8 cellular contexts compared by ENCODE assay signal in the genomic region with DNA sequence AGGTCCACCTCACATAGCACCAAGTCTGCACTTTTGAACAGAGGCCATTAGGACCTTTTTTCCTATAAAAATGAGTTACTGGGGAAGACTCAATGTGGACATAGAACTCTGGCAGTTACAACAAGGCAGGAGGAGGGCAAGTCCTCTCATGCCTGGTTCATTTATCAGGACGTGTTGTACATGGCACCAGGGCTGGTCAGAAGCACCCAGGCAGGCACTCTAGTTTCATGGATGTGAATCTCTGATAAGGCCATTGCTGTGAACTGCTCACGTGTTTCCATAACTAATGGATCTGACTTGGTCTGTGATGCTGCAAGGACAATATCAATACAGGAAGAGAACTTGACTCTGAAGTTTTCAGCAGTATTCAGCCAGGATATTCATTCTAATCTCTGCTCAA. TPM values are rescaled to one million over a fixed set of nuclear protein-coding genes. Genes with fewer than 3 reads are reported as not detected.
A peak's percentile ranks its signal among the peaks of the same experiment; 100 is the strongest.
DNase-seq lines count a peak whose midpoint lies in the region; ATAC-seq and TF ChIP-seq lines count a peak whose summit lies in the region.

No MANE protein-coding gene starts in this region.

- H3K79me2 ChIP-seq in hepatocyte: peaks cover 88% of the 10 kb centered on the region

- H3K4me3 ChIP-seq in WERI-Rb-1 (ENCODE audit: low read depth, low read length): no peak overlapping the region
- no peak overlapping the region for H3K4me3 ChIP-seq in hepatocyte
- no peak overlapping the region for H3K4me3 ChIP-seq in subcutaneous abdominal adipose tissue (ENCODE audit: low read depth in 1 of 5, low read length in 5 of 5)

- H3K27ac Mint-ChIP-seq in activated naive CD4-positive, alpha-beta T cell treated with anti-CD3 and anti-CD28 coated beads for 36 hours: peak overlapping the region; percentile 71

- H3K4me1 Mint-ChIP-seq in activated naive CD4-positive, alpha-beta T cell treated with anti-CD3 and anti-CD28 coated beads for 36 hours (ENCODE audit: low read depth): peaks cover 80% of the 10 kb centered on the region

- 69% methylated on average over 2 of the region's 2 CpGs for WGBS in hepatocyte (ENCODE audit: low lambda C conversion rate, missing lambda C conversion rate)

- H3K9me3 ChIP-seq in WERI-Rb-1 (ENCODE audit: severe bottlenecking) (no peaks in the 10 kb centered on the region), hepatocyte (ENCODE audit: low read depth) (no peaks in the 10 kb centered on the region), subcutaneous abdominal adipose tissue (ENCODE audit: control insufficient read depth in 5 of 5, low read length in 5 of 5) (no peaks in the 10 kb centered on the region)

- DNase-seq in activated naive CD4-positive, alpha-beta T cell treated with anti-CD3 and anti-CD28 coated beads for 36 hours: no peak
- DNase-seq in activated naive CD4-positive, alpha-beta T cell (lab: John Stamatoyannopoulos, UW): no peak
- DNase-seq in WERI-Rb-1: no peak
- no peak for DNase-seq in hepatocyte (ENCODE audit: low spot score)
- DNase-seq in HEK293T (ENCODE audit: extremely low spot score): no peak
- no peak for DNase-seq in stimulated activated naive CD4-positive, alpha-beta T cell treated with Interleukin-2 at 50 U/mL for 16 hours (lab: John Stamatoyannopoulos, UW)

- no peak overlapping the region for H3K4me3 Mint-ChIP-seq in activated naive CD4-positive, alpha-beta T cell treated with anti-CD3 and anti-CD28 coated beads for 36 hours

- peak overlapping the region; percentile 46 for H3K4me2 ChIP-seq in hepatocyte

- CTCF ChIA-PET in activated naive CD4-positive, alpha-beta T cell treated with anti-CD3 and anti-CD28 coated beads for 36 hours (lab: Charles Lee): interaction anchor here (1.3 kb wide), 1 partner anchor 29 kb away, joined by 3 read pairs; no protein-coding TSS in a partner anchor
- CTCF ChIA-PET in HEK293T (lab: Yijun Ruan, JAX): no interaction called here

- H2AFZ ChIP-seq in hepatocyte: no peak overlapping the region

- H3K27me3 ChIP-seq in WERI-Rb-1 (ENCODE audit: insufficient read depth, low read depth, severe bottlenecking) (no peaks in the 10 kb centered on the region), hepatocyte (no peaks in the 10 kb centered on the region), subcutaneous abdominal adipose tissue (ENCODE audit: control insufficient read depth in 5 of 5, insufficient read depth in 4 of 5, low read length in 5 of 5) (no peaks in the 10 kb centered on the region)

- H3K36me3 ChIP-seq in WERI-Rb-1: peaks cover 43% of the 10 kb centered on the region
- no peaks in the 10 kb centered on the region for H3K36me3 ChIP-seq in hepatocyte (replicated peaks; ENCODE audit: insufficient read depth, low read depth)
- H3K36me3 ChIP-seq in subcutaneous abdominal adipose tissue (ENCODE audit: control insufficient read depth in 5 of 5, insufficient read depth in 5 of 5, low read length in 5 of 5): no peaks in the 10 kb centered on the region

- H3K27ac ChIP-seq in WERI-Rb-1: peak overlapping the region; percentile 25; the same call in 1 of the 2 replicates
- H3K27ac ChIP-seq in hepatocyte: peak overlapping the region; percentile 1
- H3K27ac ChIP-seq in subcutaneous abdominal adipose tissue (ENCODE audit: low read depth, low read length): peak overlapping the region; percentile 81

- H3K36me3 Mint-ChIP-seq in activated naive CD4-positive, alpha-beta T cell treated with anti-CD3 and anti-CD28 coated beads for 36 hours (ENCODE audit: low read depth): peaks cover 8% of the 10 kb centered on the region

- ATAC-seq in HG03439 (IDR thresholded peaks at IDR 0.05; ENCODE audit: unreplicated experiment): no peak

- H3K27me3 Mint-ChIP-seq in activated naive CD4-positive, alpha-beta T cell treated with anti-CD3 and anti-CD28 coated beads for 36 hours (ENCODE audit: low read depth): no peaks in the 10 kb centered on the region

- H3K9me2 ChIP-seq in hepatocyte (replicated peaks; ENCODE audit: insufficient read depth): no peaks in the 10 kb centered on the region

- intact Hi-C loops in activated naive CD4-positive, alpha-beta T cell treated with anti-CD3 and anti-CD28 coated beads for 36 hours (cut with micrococcal nuclease): loop anchor here (1.0 kb wide), 1 partner anchor 20 kb away; no protein-coding TSS in a partner anchor

- H3K9me3 Mint-ChIP-seq in activated naive CD4-positive, alpha-beta T cell treated with anti-CD3 and anti-CD28 coated beads for 36 hours: no peaks in the 10 kb centered on the region

- peak overlapping the region in 1 of 5 donors; percentile 21 for H3K9ac ChIP-seq in subcutaneous abdominal adipose tissue (ENCODE audit: low read length in 5 of 5)

- H4K20me1 ChIP-seq in hepatocyte (ENCODE audit: insufficient read depth, poor library complexity, severe bottlenecking): peaks cover 8% of the 10 kb centered on the region

- H3K4me1 ChIP-seq in hepatocyte (ENCODE audit: insufficient read depth) (peaks cover 32% of the 10 kb centered on the region), subcutaneous abdominal adipose tissue (ENCODE audit: control insufficient read depth in 5 of 5, insufficient read depth in 5 of 5, low read length in 5 of 5) (peaks cover 4 to 81% (median 22%) of the 10 kb centered on the region in 5 donors)

- POLR2A ChIA-PET in HEK293T (lab: Yijun Ruan, JAX): no interaction called here

- TF ChIP-seq CTCF in WERI-Rb-1 (IDR thresholded peaks at IDR 0.05; ENCODE audit: low read depth, low read length) (no peak), hepatocyte (IDR thresholded peaks at IDR 0.05; ENCODE audit: poor library complexity) (no peak)

TF ChIP-seq in HEK293T, 16 proteins besides CTCF, POLR2A, EP300 and RAD21:
- TF ChIP-seq LEF1 (IDR thresholded peaks at IDR 0.05; ENCODE audit: borderline replicate concordance): no peak
- TF ChIP-seq FOXM1 (IDR thresholded peaks at IDR 0.05; ENCODE audit: borderline replicate concordance): no peak
- no peak for TF ChIP-seq ZNF384 (IDR thresholded peaks at IDR 0.05)
- no peak for TF ChIP-seq CTBP1 (IDR thresholded peaks at IDR 0.05; ENCODE audit: borderline replicate concordance)
- no peak for TF ChIP-seq TARDBP (IDR thresholded peaks at IDR 0.05)
- no peak for TF ChIP-seq L3MBTL2 (conservative IDR thresholded peaks at IDR 0.05)
- no peak for TF ChIP-seq ARNT (IDR thresholded peaks at IDR 0.05)
- TF ChIP-seq, protein P1, sequence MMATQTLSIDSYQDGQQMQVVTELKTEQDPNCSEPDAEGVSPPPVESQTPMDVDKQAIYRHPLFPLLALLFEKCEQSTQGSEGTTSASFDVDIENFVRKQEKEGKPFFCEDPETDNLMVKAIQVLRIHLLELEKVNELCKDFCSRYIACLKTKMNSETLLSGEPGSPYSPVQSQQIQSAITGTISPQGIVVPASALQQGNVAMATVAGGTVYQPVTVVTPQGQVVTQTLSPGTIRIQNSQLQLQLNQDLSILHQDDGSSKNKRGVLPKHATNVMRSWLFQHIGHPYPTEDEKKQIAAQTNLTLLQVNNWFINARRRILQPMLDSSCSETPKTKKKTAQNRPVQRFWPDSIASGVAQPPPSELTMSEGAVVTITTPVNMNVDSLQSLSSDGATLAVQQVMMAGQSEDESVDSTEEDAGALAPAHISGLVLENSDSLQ (IDR thresholded peaks at IDR 0.05): no peak
- TF ChIP-seq ELF4 (IDR thresholded peaks at IDR 0.05): no peak
- no peak for TF ChIP-seq HDGF (IDR thresholded peaks at IDR 0.05; ENCODE audit: borderline replicate concordance)
- TF ChIP-seq FOXK2 (IDR thresholded peaks at IDR 0.05): no peak
- TF ChIP-seq SUZ12 (IDR thresholded peaks at IDR 0.05): no peak
- TF ChIP-seq SP1 (IDR thresholded peaks at IDR 0.05): no peak
- TF ChIP-seq FOXA1 (IDR thresholded peaks at IDR 0.05): no peak
- no peak for TF ChIP-seq BHLHE40 (IDR thresholded peaks at IDR 0.05; ENCODE audit: borderline replicate concordance)
- no peak for TF ChIP-seq NFRKB (IDR thresholded peaks at IDR 0.05)

RNA-seq across cellular contexts. Expression of a gene that starts 16.0 kb away (rescaled TPM):
- 1 to 10 TPM; 8.5 to 9.4 TPM for total RNA-seq in activated naive CD4-positive, alpha-beta T cell treated with anti-CD3 and anti-CD28 coated beads for 36 hours
- 19.3 and 26.4 TPM in 2 replicates for total RNA-seq in hepatocyte
- 31.7 and 33.0 TPM in 2 replicates for polyA plus RNA-seq in hepatocyte

Comparison
In these comparisons a context has a peak if more than half of its experiments do, and no peak if none do; other contexts are left out.
1. H3K27ac ChIP-seq: peak in every context shown above with its lines; median percentile 81 in subcutaneous abdominal adipose tissue; 25 in WERI-Rb-1; 1 in hepatocyte.